ENCODE assay signal across 8 cellular contexts in genomic region chr7:149742075-149742701, GRCh38. TPM values are rescaled to one million over a fixed set of nuclear protein-coding genes. Genes with fewer than 3 reads are reported as not detected.
DNase-seq lines count a peak whose midpoint lies in the region; ATAC-seq and TF ChIP-seq lines count a peak whose summit lies in the region.

No MANE protein-coding gene starts in this region.

- no peaks in the 10 kb centered on the region for H3K9me3 Mint-ChIP-seq in GM23338

- WGBS in prostate gland = under 1% methylated on average over 17 of the region's 17 CpGs

- H3K27me3 Mint-ChIP-seq in GM23338 (ENCODE audit: insufficient read depth, low read depth, poor library complexity) = peaks cover 21% of the 10 kb centered on the region

- no peaks in the 10 kb centered on the region for H3K36me3 ChIP-seq in GM23338 (ENCODE audit: insufficient read depth)
- no peaks in the 10 kb centered on the region for H3K36me3 ChIP-seq in prostate gland

- H3K27ac Mint-ChIP-seq in GM23338 = peak overlapping the region; percentile 41; the same call in 1 of the 2 replicates

- no peaks in the 10 kb centered on the region for H3F3A ChIP-seq in GM23338 (replicated peaks; ENCODE audit: low read depth)

- TF ChIP-seq POLR2A in prostate gland (IDR thresholded peaks at IDR 0.05) = no peak

- H3K36me3 Mint-ChIP-seq in GM23338 (ENCODE audit: low read depth) = no peaks in the 10 kb centered on the region

- H2AFZ ChIP-seq in GM23338 = peak overlapping the region; percentile 91

- H3K4me1 Mint-ChIP-seq in GM23338 = peaks cover 6% of the 10 kb centered on the region

- TF ChIP-seq CTCF in GM23338 (conservative IDR thresholded peaks at IDR 0.05; ENCODE audit: low read depth in 2 of 2) (peak; percentile 84 to 88), prostate gland (IDR thresholded peaks at IDR 0.05) (peak; percentile 46 to 85 (median 81))

- intact Hi-C loops in left ventricle myocardium superior (cut with micrococcal nuclease) (loop anchor here (5.0 kb wide), 1 partner anchor 70 kb away; no protein-coding TSS in a partner anchor), prostate gland (cut with DNase I) (no loop called here)

- H3K4me3 ChIP-seq in GM23338 (peak overlapping the region; percentile 56), prostate gland (peak overlapping the region; percentile 4 to 6)

- ATAC-seq in GM23338 = peak; percentile 96
- peak; percentile 86 for ATAC-seq in left ventricle myocardium superior

- H3K4me2 ChIP-seq in GM23338 = peak overlapping the region; percentile 78

- H3K9me2 ChIP-seq in GM23338 (ENCODE audit: insufficient read depth) = no peaks in the 10 kb centered on the region; the same call in 1 of the 2 replicates

- H3K27ac ChIP-seq in GM23338 (ENCODE audit: low read depth) = no peak overlapping the region
- H3K27ac ChIP-seq in prostate gland = no peak overlapping the region

- no peaks in the 10 kb centered on the region for H3K79me2 ChIP-seq in GM23338 (replicated peaks; ENCODE audit: insufficient read depth)

- H3K27me3 ChIP-seq in GM23338 (ENCODE audit: insufficient read depth) = no peaks in the 10 kb centered on the region
- no peaks in the 10 kb centered on the region for H3K27me3 ChIP-seq in prostate gland (replicated peaks; ENCODE audit: insufficient read depth)

- no peaks in the 10 kb centered on the region for H3K9me3 ChIP-seq in prostate gland

- peak; percentile 96 for DNase-seq in DMS 273 (lab: John Stamatoyannopoulos, UW; ENCODE audit: unreplicated experiment)
- DNase-seq in GM23338 (ENCODE audit: low spot score) = peak; percentile 94
- peak; percentile 31 for DNase-seq in MV-4-11 (lab: John Stamatoyannopoulos, UW)
- DNase-seq in SW480 (ENCODE audit: low spot score) = peak; percentile 61
- DNase-seq in amniotic epithelial cell (ENCODE audit: low read depth) = peak; percentile 24
- peak; percentile 76 for DNase-seq in left ventricle myocardium superior
- DNase-seq in prostate gland (ENCODE audit: low spot score) = peak; percentile 46
- peak; percentile 74 for DNase-seq in ureter (ENCODE audit: low spot score)

- H3K4me3 Mint-ChIP-seq in GM23338 = peak overlapping the region; percentile 80

- H3K4me1 ChIP-seq in GM23338 (ENCODE audit: insufficient read depth) = no peaks in the 10 kb centered on the region
- H3K4me1 ChIP-seq in prostate gland (replicated peaks) = peaks cover 4% of the 10 kb centered on the region

- H4K20me1 ChIP-seq in GM23338 (replicated peaks; ENCODE audit: insufficient read depth) = no peaks in the 10 kb centered on the region

TF ChIP-seq in GM23338, 12 proteins besides CTCF, POLR2A, EP300 and RAD21 (continues in another document):
- TF ChIP-seq ETS1 (IDR thresholded peaks at IDR 0.05) (no peak), ZNF331 (CRISPR knock-in tag; IDR thresholded peaks at IDR 0.05; ENCODE audit: low read depth) (no peak), JUNB (IDR thresholded peaks at IDR 0.05; ENCODE audit: unreplicated experiment) (no peak), NANOG (IDR thresholded peaks at IDR 0.05; ENCODE audit: borderline replicate concordance) (no peak), POLR2AphosphoS5 (IDR thresholded peaks at IDR 0.05; ENCODE audit: low read depth) (no peak), STAT1 (IDR thresholded peaks at IDR 0.05; ENCODE audit: unreplicated experiment) (no peak)
- TF ChIP-seq, protein P1, sequence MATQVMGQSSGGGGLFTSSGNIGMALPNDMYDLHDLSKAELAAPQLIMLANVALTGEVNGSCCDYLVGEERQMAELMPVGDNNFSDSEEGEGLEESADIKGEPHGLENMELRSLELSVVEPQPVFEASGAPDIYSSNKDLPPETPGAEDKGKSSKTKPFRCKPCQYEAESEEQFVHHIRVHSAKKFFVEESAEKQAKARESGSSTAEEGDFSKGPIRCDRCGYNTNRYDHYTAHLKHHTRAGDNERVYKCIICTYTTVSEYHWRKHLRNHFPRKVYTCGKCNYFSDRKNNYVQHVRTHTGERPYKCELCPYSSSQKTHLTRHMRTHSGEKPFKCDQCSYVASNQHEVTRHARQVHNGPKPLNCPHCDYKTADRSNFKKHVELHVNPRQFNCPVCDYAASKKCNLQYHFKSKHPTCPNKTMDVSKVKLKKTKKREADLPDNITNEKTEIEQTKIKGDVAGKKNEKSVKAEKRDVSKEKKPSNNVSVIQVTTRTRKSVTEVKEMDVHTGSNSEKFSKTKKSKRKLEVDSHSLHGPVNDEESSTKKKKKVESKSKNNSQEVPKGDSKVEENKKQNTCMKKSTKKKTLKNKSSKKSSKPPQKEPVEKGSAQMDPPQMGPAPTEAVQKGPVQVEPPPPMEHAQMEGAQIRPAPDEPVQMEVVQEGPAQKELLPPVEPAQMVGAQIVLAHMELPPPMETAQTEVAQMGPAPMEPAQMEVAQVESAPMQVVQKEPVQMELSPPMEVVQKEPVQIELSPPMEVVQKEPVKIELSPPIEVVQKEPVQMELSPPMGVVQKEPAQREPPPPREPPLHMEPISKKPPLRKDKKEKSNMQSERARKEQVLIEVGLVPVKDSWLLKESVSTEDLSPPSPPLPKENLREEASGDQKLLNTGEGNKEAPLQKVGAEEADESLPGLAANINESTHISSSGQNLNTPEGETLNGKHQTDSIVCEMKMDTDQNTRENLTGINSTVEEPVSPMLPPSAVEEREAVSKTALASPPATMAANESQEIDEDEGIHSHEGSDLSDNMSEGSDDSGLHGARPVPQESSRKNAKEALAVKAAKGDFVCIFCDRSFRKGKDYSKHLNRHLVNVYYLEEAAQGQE (IDR thresholded peaks at IDR 0.05; ENCODE audit: unreplicated experiment) = no peak
- TF ChIP-seq, protein P2, sequence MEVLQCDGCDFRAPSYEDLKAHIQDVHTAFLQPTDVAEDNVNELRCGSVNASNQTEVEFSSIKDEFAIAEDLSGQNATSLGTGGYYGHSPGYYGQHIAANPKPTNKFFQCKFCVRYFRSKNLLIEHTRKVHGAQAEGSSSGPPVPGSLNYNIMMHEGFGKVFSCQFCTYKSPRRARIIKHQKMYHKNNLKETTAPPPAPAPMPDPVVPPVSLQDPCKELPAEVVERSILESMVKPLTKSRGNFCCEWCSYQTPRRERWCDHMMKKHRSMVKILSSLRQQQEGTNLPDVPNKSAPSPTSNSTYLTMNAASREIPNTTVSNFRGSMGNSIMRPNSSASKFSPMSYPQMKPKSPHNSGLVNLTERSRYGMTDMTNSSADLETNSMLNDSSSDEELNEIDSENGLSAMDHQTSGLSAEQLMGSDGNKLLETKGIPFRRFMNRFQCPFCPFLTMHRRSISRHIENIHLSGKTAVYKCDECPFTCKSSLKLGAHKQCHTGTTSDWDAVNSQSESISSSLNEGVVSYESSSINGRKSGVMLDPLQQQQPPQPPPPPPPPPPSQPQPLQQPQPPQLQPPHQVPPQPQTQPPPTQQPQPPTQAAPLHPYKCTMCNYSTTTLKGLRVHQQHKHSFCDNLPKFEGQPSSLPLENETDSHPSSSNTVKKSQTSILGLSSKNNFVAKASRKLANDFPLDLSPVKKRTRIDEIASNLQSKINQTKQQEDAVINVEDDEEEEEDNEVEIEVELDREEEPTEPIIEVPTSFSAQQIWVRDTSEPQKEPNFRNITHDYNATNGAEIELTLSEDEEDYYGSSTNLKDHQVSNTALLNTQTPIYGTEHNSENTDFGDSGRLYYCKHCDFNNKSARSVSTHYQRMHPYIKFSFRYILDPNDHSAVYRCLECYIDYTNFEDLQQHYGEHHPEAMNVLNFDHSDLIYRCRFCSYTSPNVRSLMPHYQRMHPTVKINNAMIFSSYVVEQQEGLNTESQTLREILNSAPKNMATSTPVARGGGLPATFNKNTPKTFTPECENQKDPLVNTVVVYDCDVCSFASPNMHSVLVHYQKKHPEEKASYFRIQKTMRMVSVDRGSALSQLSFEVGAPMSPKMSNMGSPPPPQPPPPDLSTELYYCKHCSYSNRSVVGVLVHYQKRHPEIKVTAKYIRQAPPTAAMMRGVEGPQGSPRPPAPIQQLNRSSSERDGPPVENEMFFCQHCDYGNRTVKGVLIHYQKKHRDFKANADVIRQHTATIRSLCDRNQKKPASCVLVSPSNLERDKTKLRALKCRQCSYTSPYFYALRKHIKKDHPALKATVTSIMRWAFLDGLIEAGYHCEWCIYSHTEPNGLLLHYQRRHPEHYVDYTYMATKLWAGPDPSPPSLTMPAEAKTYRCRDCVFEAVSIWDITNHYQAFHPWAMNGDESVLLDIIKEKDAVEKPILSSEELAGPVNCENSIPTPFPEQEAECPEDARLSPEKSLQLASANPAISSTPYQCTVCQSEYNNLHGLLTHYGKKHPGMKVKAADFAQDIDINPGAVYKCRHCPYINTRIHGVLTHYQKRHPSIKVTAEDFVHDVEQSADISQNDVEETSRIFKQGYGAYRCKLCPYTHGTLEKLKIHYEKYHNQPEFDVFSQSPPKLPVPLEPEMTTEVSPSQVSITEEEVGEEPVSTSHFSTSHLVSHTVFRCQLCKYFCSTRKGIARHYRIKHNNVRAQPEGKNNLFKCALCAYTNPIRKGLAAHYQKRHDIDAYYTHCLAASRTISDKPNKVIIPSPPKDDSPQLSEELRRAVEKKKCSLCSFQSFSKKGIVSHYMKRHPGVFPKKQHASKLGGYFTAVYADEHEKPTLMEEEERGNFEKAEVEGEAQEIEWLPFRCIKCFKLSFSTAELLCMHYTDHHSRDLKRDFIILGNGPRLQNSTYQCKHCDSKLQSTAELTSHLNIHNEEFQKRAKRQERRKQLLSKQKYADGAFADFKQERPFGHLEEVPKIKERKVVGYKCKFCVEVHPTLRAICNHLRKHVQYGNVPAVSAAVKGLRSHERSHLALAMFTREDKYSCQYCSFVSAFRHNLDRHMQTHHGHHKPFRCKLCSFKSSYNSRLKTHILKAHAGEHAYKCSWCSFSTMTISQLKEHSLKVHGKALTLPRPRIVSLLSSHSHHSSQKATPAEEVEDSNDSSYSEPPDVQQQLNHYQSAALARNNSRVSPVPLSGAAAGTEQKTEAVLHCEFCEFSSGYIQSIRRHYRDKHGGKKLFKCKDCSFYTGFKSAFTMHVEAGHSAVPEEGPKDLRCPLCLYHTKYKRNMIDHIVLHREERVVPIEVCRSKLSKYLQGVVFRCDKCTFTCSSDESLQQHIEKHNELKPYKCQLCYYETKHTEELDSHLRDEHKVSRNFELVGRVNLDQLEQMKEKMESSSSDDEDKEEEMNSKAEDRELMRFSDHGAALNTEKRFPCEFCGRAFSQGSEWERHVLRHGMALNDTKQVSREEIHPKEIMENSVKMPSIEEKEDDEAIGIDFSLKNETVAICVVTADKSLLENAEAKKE (CRISPR knock-in tag; IDR thresholded peaks at IDR 0.05) = no peak

RNA-seq across cellular contexts. Expression of gene ZNF467, which starts 31.2 kb away (rescaled TPM):
- total RNA-seq in GM23338 (2014; rRNA removed; shearing (Covaris generic)) = 0.10 and 0.19 TPM in 2 replicates
- polyA plus RNA-seq in GM23338 (2016; fragmentation: Nextera tagmentation; extraction: Ambion mirVana) = 0.30 and 0.40 TPM in 2 replicates
- total RNA-seq in left ventricle myocardium superior (7.8 TPM), prostate gland (1 to 10 TPM; 6.0 to 7.9 TPM), ureter (9.7 TPM)

Comparison
In these comparisons a context has a peak if more than half of its experiments do, and no peak if none do; other contexts are left out.
1. DNase-seq: peak in every context shown above with its lines; median percentile 96 in DMS 273; 94 in GM23338; 76 in left ventricle myocardium superior; 74 in ureter; 61 in SW480; 46 in prostate gland; 31 in MV-4-11; 24 in amniotic epithelial cell.